Comparison of ENCODE assay signal across 8 cellular contexts in genomic region chr19:20661150-20661819, GRCh38. TPM values are rescaled to one million over a fixed set of nuclear protein-coding genes. Genes with fewer than 3 reads are reported as not detected.
DNase-seq lines count a peak whose midpoint lies in the region; ATAC-seq and TF ChIP-seq lines count a peak whose summit lies in the region.

Gene ZNF626 (minus strand): TSS chr19:20661571. CDS start chr19:20661446, 125 bp downstream.

- TF ChIP-seq POLR2A in upper lobe of left lung (IDR thresholded peaks at IDR 0.05) = peak in 3 of 4 donors; percentile 59 to 75 (median 66)

- in situ Hi-C loops in astrocyte of the spinal cord (cut with HindIII; ENCODE audit: low sequenced_read_pairs) = no loop called here

- no peak for TF ChIP-seq CTCF in AG04449 (IDR thresholded peaks at IDR 0.05; ENCODE audit: insufficient read depth, low read length, missing control alignments)
- no peak for TF ChIP-seq CTCF in astrocyte of the spinal cord (IDR thresholded peaks at IDR 0.05; ENCODE audit: low read depth, low read length)
- TF ChIP-seq CTCF in upper lobe of left lung (IDR thresholded peaks at IDR 0.05) = no peak

- H3K27me3 ChIP-seq in HUES48 (ENCODE audit: control insufficient read depth, insufficient read depth, low read length) (no peaks in the 10 kb centered on the region), upper lobe of left lung (no peaks in the 10 kb centered on the region)

- DNase-seq in AG04449 (ENCODE audit: low read depth, low spot score) (peak; percentile 82), T1000 (lab: John Stamatoyannopoulos, UW) (peak; percentile 83), astrocyte of the spinal cord (ENCODE audit: low read depth, low spot score) (peak; percentile 97), hippocampal formation (lab: John Stamatoyannopoulos, UW) (peak; percentile 94 to 98), pulmonary artery endothelial cell (ENCODE audit: low read depth, low spot score) (peak; percentile 90), upper lobe of left lung (peak; percentile 84 to 94)

- H3K36me3 ChIP-seq in HUES48 (ENCODE audit: control insufficient read depth, insufficient read depth, low read length) = peaks cover 29% of the 10 kb centered on the region
- peaks cover 0 to 22% (median 6%) of the 10 kb centered on the region in 4 donors for H3K36me3 ChIP-seq in upper lobe of left lung

- H3K27ac ChIP-seq in HUES48 (ENCODE audit: low read depth, low read length) = peak within 1 kb of the TSS; percentile 92
- peak within 1 kb of the TSS; percentile 83 to 90 (median 86) for H3K27ac ChIP-seq in upper lobe of left lung

- H3K9ac ChIP-seq in HUES48 (ENCODE audit: low read depth, low read length) = peak within 1 kb of the TSS; percentile 97

- no peak for TF ChIP-seq EP300 in upper lobe of left lung (IDR thresholded peaks at IDR 0.05)

- ATAC-seq in GM19351 (IDR thresholded peaks at IDR 0.05; ENCODE audit: unreplicated experiment) (peak; percentile 69), upper lobe of left lung (ENCODE audit: low FRiP score in 2 of 2) (peak; percentile 97 to 98)

- CTCF ChIA-PET in AG04449 (lab: Yijun Ruan, JAX) = no interaction called here

- 0 out of 2 replicates have a peak, but pooled peaks cover 3% of the 10 kb centered on the region for H3K9me3 ChIP-seq in HUES48 (ENCODE audit: control insufficient read depth, insufficient read depth, low read length)
- peaks cover 0 to 22% (median 17%) of the 10 kb centered on the region in 4 donors for H3K9me3 ChIP-seq in upper lobe of left lung

- H3K4me3 ChIP-seq in AG04449 (ENCODE audit: low read depth, low read length) = peak within 1 kb of the TSS; percentile 78
- peak within 1 kb of the TSS; percentile 99 for H3K4me3 ChIP-seq in HUES48 (ENCODE audit: low read depth, low read length)
- H3K4me3 ChIP-seq in astrocyte of the spinal cord (ENCODE audit: low read depth, low read length) = peak within 1 kb of the TSS; percentile 84
- peak within 1 kb of the TSS; percentile 38 to 84 (median 70) for H3K4me3 ChIP-seq in upper lobe of left lung

- H3K4me1 ChIP-seq in HUES48 (ENCODE audit: control insufficient read depth, insufficient read depth, low read length) (peaks cover 5% of the 10 kb centered on the region; the same call in 1 of the 2 replicates), upper lobe of left lung (peaks cover 8 to 30% (median 16%) of the 10 kb centered on the region in 4 donors)

- POLR2A ChIA-PET in AG04449 (lab: Yijun Ruan, JAX) = interaction anchor here (0.9 to 1.4 kb wide), 4 partner anchors 13 to 668 kb away, joined by 3 to 6 read pairs (median 4); partner anchors contain the start of genes ZNF66, ZNF682 and ZNF708

- 3 to 4% methylated on average over 11 to 25 of the region's 25 CpGs for WGBS in upper lobe of left lung, 2 donors

RNA-seq across cellular contexts. Expression of gene ZNF626, which starts in this region (rescaled TPM):
- total RNA-seq in pulmonary artery endothelial cell = 6.7 and 8.7 TPM in 2 replicates
- total RNA-seq in upper lobe of left lung = 10 to 100 TPM in 1 of 6 donors, 1 to 10 TPM in 5; 5.2 to 11.5 (median 8.6) TPM

Comparison
In these comparisons a context has a peak if more than half of its experiments do, and no peak if none do; other contexts are left out.
1. Peak in every context shown above with its lines: DNase-seq, ATAC-seq, H3K4me3 ChIP-seq and H3K27ac ChIP-seq.